ENCODE assay signal across 8 cellular contexts in the genomic region with DNA sequence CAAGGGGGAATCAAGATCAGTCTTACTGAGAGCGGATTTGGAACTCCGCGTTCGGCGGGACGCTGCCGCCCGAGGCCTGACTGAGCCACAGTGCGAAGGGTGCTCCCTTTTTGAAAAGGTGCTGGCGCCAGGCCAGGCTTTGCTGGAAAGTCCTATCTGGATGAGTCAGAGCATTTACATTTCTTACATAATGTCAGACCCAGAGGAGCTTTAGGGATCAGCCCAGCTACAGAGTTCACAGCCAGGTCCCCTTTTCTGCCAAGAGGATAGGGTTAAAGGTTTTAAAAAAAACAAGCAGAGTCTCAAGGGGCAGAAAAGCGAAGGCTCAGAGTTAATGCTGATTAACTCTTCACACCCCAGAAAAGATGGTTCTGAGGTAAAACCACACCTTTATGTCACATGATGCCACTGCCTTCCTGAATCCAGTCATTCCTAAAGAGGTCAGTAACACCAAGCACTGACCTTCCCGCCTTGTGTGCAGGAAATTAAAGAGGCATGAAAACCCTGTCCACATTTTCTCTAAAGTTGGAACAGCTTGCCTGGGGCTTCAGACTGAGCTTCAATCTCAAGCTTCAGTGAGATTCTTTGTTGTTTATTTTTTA. TPM values are rescaled to one million over a fixed set of nuclear protein-coding genes. Genes with fewer than 3 reads are reported as not detected.
DNase-seq lines count a peak whose midpoint lies in the region; ATAC-seq and TF ChIP-seq lines count a peak whose summit lies in the region.

No MANE protein-coding gene starts in this region.

- WGBS in liver = 5% methylated on average over 12 of the region's 12 CpGs

- peak overlapping the region; percentile 75 to 81 for H3K9ac ChIP-seq in liver (ENCODE audit: low read depth in 1 of 2, low read length in 2 of 2)

- no peak for TF ChIP-seq CTCF in GM12864 (IDR thresholded peaks at IDR 0.05; ENCODE audit: low read depth, low read length, missing control alignments)
- no peak for TF ChIP-seq CTCF in HFF-Myc (IDR thresholded peaks at IDR 0.05; ENCODE audit: low read depth, low read length, missing control alignments)
- no peak for TF ChIP-seq CTCF in WI38 (IDR thresholded peaks at IDR 0.05; ENCODE audit: low read depth, low read length)
- no peak for TF ChIP-seq CTCF in choroid plexus epithelial cell (conservative IDR thresholded peaks at IDR 0.05; ENCODE audit: low read depth, low read length)
- no peak for TF ChIP-seq CTCF in liver (IDR thresholded peaks at IDR 0.05; ENCODE audit: low read depth, low read length, missing input control)

- TF ChIP-seq RAD21 in liver (IDR thresholded peaks at IDR 0.05) = peak in 1 of 2 donors; percentile 15

- peaks cover 5 to 41% (median 25%) of the 10 kb centered on the region in 4 donors for H3K4me1 ChIP-seq in liver (ENCODE audit: control insufficient read depth in 4 of 4, insufficient read depth in 4 of 4, low read length in 3 of 4)

- H3K36me3 ChIP-seq in liver (ENCODE audit: control insufficient read depth in 4 of 4, insufficient read depth in 3 of 4, low read depth in 1 of 4, low read length in 3 of 4) = no peaks in the 10 kb centered on the region

- H3K9me3 ChIP-seq in liver (ENCODE audit: control insufficient read depth in 4 of 4, low read length in 3 of 4) = no peaks in the 10 kb centered on the region

- DNase-seq in GM12864 (ENCODE audit: low read depth) (peak; percentile 78), HFF-Myc (ENCODE audit: extremely low read depth, low read depth) (no peak), NCI-H128 (lab: John Stamatoyannopoulos, UW; ENCODE audit: unreplicated experiment) (peak; percentile 35), choroid plexus epithelial cell (ENCODE audit: low read depth) (peak; percentile 87)
- DNase-seq in stimulated activated CD4-positive, alpha-beta T cell treated with anti-CD3 and anti-CD28 coated beads, Interleukin-4, amount 100 ng/mL, for 24 hours = peak; percentile 82

- ATAC-seq in GM19328 (IDR thresholded peaks at IDR 0.05; ENCODE audit: unreplicated experiment) = no peak

- no peaks in the 10 kb centered on the region for H3K27me3 ChIP-seq in liver (ENCODE audit: control insufficient read depth in 4 of 4, insufficient read depth in 4 of 4, low read length in 3 of 4)

- H3K4me3 ChIP-seq in GM12864 (ENCODE audit: low read depth, low read length) (peak overlapping the region; percentile 44; the same call in 1 of the 2 replicates), HFF-Myc (replicated peaks; ENCODE audit: low read depth, low read length) (peak overlapping the region; percentile 27), WI38 (ENCODE audit: low read depth, low read length) (peak overlapping the region; percentile 47), choroid plexus epithelial cell (ENCODE audit: low read depth, low read length) (peak overlapping the region; percentile 58), liver (ENCODE audit: low read depth in 1 of 3, low read length in 3 of 3) (peak overlapping the region; percentile 34 to 49 (median 36))

- H3K27ac ChIP-seq in liver (ENCODE audit: low read depth in 1 of 2, low read length in 2 of 2) = peak overlapping the region; percentile 93 to 96

TF ChIP-seq in liver, 16 proteins besides CTCF, POLR2A, EP300 and RAD21:
- TF ChIP-seq FOXA1 (IDR thresholded peaks at IDR 0.05) (no peak), YY1 (IDR thresholded peaks at IDR 0.05) (peak; percentile 76), TAF1 (conservative IDR thresholded peaks at IDR 0.05) (peak; percentile 75), HNF4G (IDR thresholded peaks at IDR 0.05) (no peak), FOXA2 (IDR thresholded peaks at IDR 0.05) (no peak), JUND (IDR thresholded peaks at IDR 0.05) (peak; percentile 98), RXRA (IDR thresholded peaks at IDR 0.05) (peak; percentile 80 to 90), HNF4A (conservative IDR thresholded peaks at IDR 0.05) (peak; percentile 63 to 74), GABPA (IDR thresholded peaks at IDR 0.05 in 1 of 2, conservative IDR thresholded peaks at IDR 0.05 in 1 of 2) (peak in 1 of 2 donors; percentile 26), NR2F2 (IDR thresholded peaks at IDR 0.05) (peak; percentile 55), SP1 (IDR thresholded peaks at IDR 0.05) (peak; percentile 75), ATF3 (IDR thresholded peaks at IDR 0.05) (peak; percentile 92), EGR1 (IDR thresholded peaks at IDR 0.05; ENCODE audit: low read depth in 2 of 2) (peak; percentile 9 to 12)
- TF ChIP-seq, protein P1, sequence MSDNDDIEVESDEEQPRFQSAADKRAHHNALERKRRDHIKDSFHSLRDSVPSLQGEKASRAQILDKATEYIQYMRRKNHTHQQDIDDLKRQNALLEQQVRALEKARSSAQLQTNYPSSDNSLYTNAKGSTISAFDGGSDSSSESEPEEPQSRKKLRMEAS (IDR thresholded peaks at IDR 0.05) = peak; percentile 77
- TF ChIP-seq, protein P2, sequence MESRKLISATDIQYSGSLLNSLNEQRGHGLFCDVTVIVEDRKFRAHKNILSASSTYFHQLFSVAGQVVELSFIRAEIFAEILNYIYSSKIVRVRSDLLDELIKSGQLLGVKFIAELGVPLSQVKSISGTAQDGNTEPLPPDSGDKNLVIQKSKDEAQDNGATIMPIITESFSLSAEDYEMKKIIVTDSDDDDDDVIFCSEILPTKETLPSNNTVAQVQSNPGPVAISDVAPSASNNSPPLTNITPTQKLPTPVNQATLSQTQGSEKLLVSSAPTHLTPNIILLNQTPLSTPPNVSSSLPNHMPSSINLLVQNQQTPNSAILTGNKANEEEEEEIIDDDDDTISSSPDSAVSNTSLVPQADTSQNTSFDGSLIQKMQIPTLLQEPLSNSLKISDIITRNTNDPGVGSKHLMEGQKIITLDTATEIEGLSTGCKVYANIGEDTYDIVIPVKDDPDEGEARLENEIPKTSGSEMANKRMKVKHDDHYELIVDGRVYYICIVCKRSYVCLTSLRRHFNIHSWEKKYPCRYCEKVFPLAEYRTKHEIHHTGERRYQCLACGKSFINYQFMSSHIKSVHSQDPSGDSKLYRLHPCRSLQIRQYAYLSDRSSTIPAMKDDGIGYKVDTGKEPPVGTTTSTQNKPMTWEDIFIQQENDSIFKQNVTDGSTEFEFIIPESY (IDR thresholded peaks at IDR 0.05) = no peak
- TF ChIP-seq, protein P3, sequence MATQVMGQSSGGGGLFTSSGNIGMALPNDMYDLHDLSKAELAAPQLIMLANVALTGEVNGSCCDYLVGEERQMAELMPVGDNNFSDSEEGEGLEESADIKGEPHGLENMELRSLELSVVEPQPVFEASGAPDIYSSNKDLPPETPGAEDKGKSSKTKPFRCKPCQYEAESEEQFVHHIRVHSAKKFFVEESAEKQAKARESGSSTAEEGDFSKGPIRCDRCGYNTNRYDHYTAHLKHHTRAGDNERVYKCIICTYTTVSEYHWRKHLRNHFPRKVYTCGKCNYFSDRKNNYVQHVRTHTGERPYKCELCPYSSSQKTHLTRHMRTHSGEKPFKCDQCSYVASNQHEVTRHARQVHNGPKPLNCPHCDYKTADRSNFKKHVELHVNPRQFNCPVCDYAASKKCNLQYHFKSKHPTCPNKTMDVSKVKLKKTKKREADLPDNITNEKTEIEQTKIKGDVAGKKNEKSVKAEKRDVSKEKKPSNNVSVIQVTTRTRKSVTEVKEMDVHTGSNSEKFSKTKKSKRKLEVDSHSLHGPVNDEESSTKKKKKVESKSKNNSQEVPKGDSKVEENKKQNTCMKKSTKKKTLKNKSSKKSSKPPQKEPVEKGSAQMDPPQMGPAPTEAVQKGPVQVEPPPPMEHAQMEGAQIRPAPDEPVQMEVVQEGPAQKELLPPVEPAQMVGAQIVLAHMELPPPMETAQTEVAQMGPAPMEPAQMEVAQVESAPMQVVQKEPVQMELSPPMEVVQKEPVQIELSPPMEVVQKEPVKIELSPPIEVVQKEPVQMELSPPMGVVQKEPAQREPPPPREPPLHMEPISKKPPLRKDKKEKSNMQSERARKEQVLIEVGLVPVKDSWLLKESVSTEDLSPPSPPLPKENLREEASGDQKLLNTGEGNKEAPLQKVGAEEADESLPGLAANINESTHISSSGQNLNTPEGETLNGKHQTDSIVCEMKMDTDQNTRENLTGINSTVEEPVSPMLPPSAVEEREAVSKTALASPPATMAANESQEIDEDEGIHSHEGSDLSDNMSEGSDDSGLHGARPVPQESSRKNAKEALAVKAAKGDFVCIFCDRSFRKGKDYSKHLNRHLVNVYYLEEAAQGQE (IDR thresholded peaks at IDR 0.05) = peak; percentile 73

RNA-seq across cellular contexts. Expression of gene FBXL14, which starts 11.7 kb away (rescaled TPM):
- 1 to 10 TPM; 5.1 to 7.5 TPM for total RNA-seq in liver
- 1 to 10 TPM in 1 of 2 donors, under 1 TPM in 1; 0.67 to 4.8 TPM for polyA plus RNA-seq in liver

RNA-seq across cellular contexts. Expression of gene WNT5B, which starts 22.9 kb away (rescaled TPM):
- total RNA-seq in liver = 1 to 10 TPM in 1 of 2 donors, under 1 TPM in 1; 0.59 to 2.4 TPM
- polyA plus RNA-seq in liver = 1 to 10 TPM in 1 of 2 donors, under 1 TPM in 1; 0.92 to 1.0 TPM
